In genomic region chr1:222736972-222737371, GRCh38 we compare ENCODE assay signal across 16 cellular contexts. TPM values are rescaled to one million over a fixed set of nuclear protein-coding genes. Genes with fewer than 3 reads are reported as not detected.
DNase-seq lines count a peak whose midpoint lies in the region; ATAC-seq, FAIRE-seq and TF ChIP-seq lines count a peak whose summit lies in the region.
"Had no signal": no experiment of that assay in that cellular context is flagged by ENCODE, and none has a peak within 500 bp of the region (broad histone marks: within the 10 kb centered on the region; RNA-seq: fewer than 3 reads in every experiment).

FAM177B (plus strand) TSS chr1:222737202; CDS start chr1:222746546, 9,344 bp downstream.

- no peaks in the 10 kb centered on the region for H4K20me1 ChIP-seq in GM23338 (replicated peaks; ENCODE audit: insufficient read depth)

- H3K27ac Mint-ChIP-seq in GM23338, result peak within 1 kb of the TSS; percentile 84; the same call in 1 of the 2 replicates

- peaks cover 11% of the 10 kb centered on the region; the same call in 2 of the 3 replicates for H3K36me3 Mint-ChIP-seq in GM23338 (ENCODE audit: low read depth)

- H3K36me3 ChIP-seq in GM23338 (ENCODE audit: insufficient read depth) (peaks cover 21% of the 10 kb centered on the region; the same call in 1 of the 2 replicates), Peyer's patch (peaks cover 0 to 42% (median 0%) of the 10 kb centered on the region in 3 donors), iPS-15b (ENCODE audit: control insufficient read depth, insufficient read depth, low read length) (no peaks in the 10 kb centered on the region), pancreas (peaks cover 0 to 28% (median 10%) of the 10 kb centered on the region in 3 donors)

- H3K4me3 Mint-ChIP-seq in GM23338, result peak within 1 kb of the TSS; percentile 49; the same call in 2 of the 3 replicates

- peaks cover 10% of the 10 kb centered on the region for H3K4me1 Mint-ChIP-seq in GM23338

- no peak within 1 kb of the TSS; the same call in 1 of the 2 replicates for H3K27ac ChIP-seq in GM23338 (ENCODE audit: low read depth)
- peak within 1 kb of the TSS in 3 of 4 donors; percentile 31 to 59 (median 57) for H3K27ac ChIP-seq in Peyer's patch
- peak within 1 kb of the TSS in 1 of 4 donors; percentile 10 for H3K27ac ChIP-seq in pancreas
- H3K27ac ChIP-seq: neutrophil, SJCRH30 had no signal

- no peak within 1 kb of the TSS for H2AFZ ChIP-seq in GM23338

- TF ChIP-seq POLR2A in Peyer's patch (IDR thresholded peaks at IDR 0.05), result no peak
- no peak for TF ChIP-seq POLR2A in lower leg skin (IDR thresholded peaks at IDR 0.05)

- TF ChIP-seq CTCF in GM23338 (conservative IDR thresholded peaks at IDR 0.05; ENCODE audit: low read depth in 2 of 2), result no peak
- TF ChIP-seq CTCF in Peyer's patch (IDR thresholded peaks at IDR 0.05), result no peak
- TF ChIP-seq CTCF in pancreas (IDR thresholded peaks at IDR 0.05), result no peak
- no peak for TF ChIP-seq CTCF in GM13977 (IDR thresholded peaks at IDR 0.05; ENCODE audit: extremely low read depth, insufficient read depth, missing control alignments)
- TF ChIP-seq CTCF in lower leg skin (IDR thresholded peaks at IDR 0.05), result no peak

- H3K27me3 ChIP-seq in GM23338 (ENCODE audit: insufficient read depth) (no peaks in the 10 kb centered on the region), Peyer's patch (no peaks in the 10 kb centered on the region), iPS-15b (ENCODE audit: control insufficient read depth, insufficient read depth, low read length) (no peaks in the 10 kb centered on the region), pancreas (no peaks in the 10 kb centered on the region)
- H3K27me3 ChIP-seq: neutrophil, SJCRH30 had no signal

- no peaks in the 10 kb centered on the region for H3K9me3 Mint-ChIP-seq in GM23338

- no peak for DNase-seq in GM23338 (ENCODE audit: low spot score)
- no peak for DNase-seq in Peyer's patch
- no peak for DNase-seq in pancreas
- DNase-seq in GM13977 (ENCODE audit: low spot score), result no peak
- DNase-seq in left ventricle myocardium superior, result no peak
- DNase-seq in lower leg skin (ENCODE audit: low spot score in 2 of 2), result no peak
- DNase-seq: activated CD8-positive, alpha-beta memory T cell treated with anti-CD3 and anti-CD28 coated beads, Interleukin-2, amount 50 U/mL, for 48 hours; DMS 273 treated with DMSO at 0.1 percent for 48 hours; NCI-H1436 treated with DMSO at 0.1 percent for 48 hours; SJCRH30; stimulated activated CD4-positive, alpha-beta T cell treated with anti-CD3 and anti-CD28 coated beads, Interleukin-2, amount 100 ng/mL, for 48 hours had no signal

- intact Hi-C loops in pancreas (cut with DNase I) (no loop called here), left ventricle myocardium superior (cut with micrococcal nuclease) (loop anchor here (5.0 kb wide), 1 partner anchor 345 kb away; no protein-coding TSS in a partner anchor), lower leg skin (cut with DNase I; ENCODE audit: low total_unique reads) (loop anchor here (2.0 kb wide), 1 partner anchor 344 kb away; no protein-coding TSS in a partner anchor)

- in situ Hi-C loops in GM13977 (cut with MboI; ENCODE audit: low pct_unique_long_range_greater_than_20kb, low sequenced_read_pairs, unreplicated experiment), result no loop called here

- no peaks in the 10 kb centered on the region for H3K9me3 ChIP-seq in Peyer's patch
- H3K9me3 ChIP-seq in iPS-15b (ENCODE audit: control insufficient read depth, insufficient read depth, low read length), result no peaks in the 10 kb centered on the region
- no peaks in the 10 kb centered on the region for H3K9me3 ChIP-seq in pancreas
- H3K9me3 ChIP-seq: neutrophil, SJCRH30 had no signal

- no peaks in the 10 kb centered on the region for H3F3A ChIP-seq in GM23338 (replicated peaks; ENCODE audit: low read depth)

- H3K4me3 ChIP-seq in GM23338, result no peak within 1 kb of the TSS
- H3K4me3 ChIP-seq in Peyer's patch, result peak within 1 kb of the TSS in 1 of 4 donors; percentile 11
- peak within 1 kb of the TSS; percentile 14 for H3K4me3 ChIP-seq in iPS-15b (ENCODE audit: low read depth, low read length)
- H3K4me3 ChIP-seq in pancreas, result no peak within 1 kb of the TSS
- H3K4me3 ChIP-seq in lower leg skin (ENCODE audit: low read depth, poor library complexity, severe bottlenecking), result no peak within 1 kb of the TSS
- H3K4me3 ChIP-seq: K562, SJCRH30 had no signal

- no peaks in the 10 kb centered on the region for H3K79me2 ChIP-seq in GM23338 (replicated peaks; ENCODE audit: insufficient read depth)

- H3K9ac ChIP-seq in iPS-15b (ENCODE audit: low read depth, low read length), result no peak within 1 kb of the TSS

- WGBS in pancreas, 2 donors, result 19 to 20% methylated on average over 1 of the region's 1 CpG
- WGBS in lower leg skin, 2 donors, result 32 to 45% methylated on average over 1 of the region's 1 CpG

- H3K4me2 ChIP-seq in GM23338, result peak within 1 kb of the TSS; percentile 49

- H3K9me2 ChIP-seq in GM23338 (ENCODE audit: insufficient read depth), result no peaks in the 10 kb centered on the region

- H3K27me3 Mint-ChIP-seq in GM23338 (ENCODE audit: insufficient read depth, low read depth, poor library complexity), result no peaks in the 10 kb centered on the region

- ATAC-seq in GM23338, result no peak; the same call in 1 of the 3 replicates
- ATAC-seq in pancreas, result peak in 3 of 4 donors; percentile 51 to 82 (median 69)
- no peak for ATAC-seq in left ventricle myocardium superior
- ATAC-seq: sciatic nerve had no signal

- peaks cover 18% of the 10 kb centered on the region for H3K4me1 ChIP-seq in GM23338 (ENCODE audit: insufficient read depth)
- peaks cover 0 to 6% (median 0%) of the 10 kb centered on the region in 4 donors for H3K4me1 ChIP-seq in Peyer's patch
- H3K4me1 ChIP-seq in iPS-15b (ENCODE audit: control insufficient read depth, insufficient read depth, low read length), result peaks cover 15% of the 10 kb centered on the region
- no peaks in the 10 kb centered on the region for H3K4me1 ChIP-seq in pancreas
- H3K4me1 ChIP-seq: SJCRH30 had no signal

- no peak for FAIRE-seq in pancreas (lab: Jason Lieb, UNC)
- FAIRE-seq: K562 had no signal

TF ChIP-seq in GM23338, 12 proteins besides CTCF, POLR2A, EP300 and RAD21 (continues in another document):
- TF ChIP-seq ZNF114 (CRISPR knock-in tag; IDR thresholded peaks at IDR 0.05) (no peak), EZH2 (IDR thresholded peaks at IDR 0.05; ENCODE audit: low read depth, unreplicated experiment) (no peak), REST (IDR thresholded peaks at IDR 0.05; ENCODE audit: unreplicated experiment) (no peak), JUNB (IDR thresholded peaks at IDR 0.05; ENCODE audit: unreplicated experiment) (no peak), ZNF331 (CRISPR knock-in tag; IDR thresholded peaks at IDR 0.05; ENCODE audit: low read depth) (no peak), NANOG (IDR thresholded peaks at IDR 0.05; ENCODE audit: borderline replicate concordance) (no peak), POLR2AphosphoS5 (IDR thresholded peaks at IDR 0.05; ENCODE audit: low read depth) (no peak), STAT1 (IDR thresholded peaks at IDR 0.05; ENCODE audit: unreplicated experiment) (no peak)

RNA-seq across cellular contexts. Expression of gene FAM177B, which starts in this region (rescaled TPM):
- total RNA-seq in GM23338 (2014; rRNA removed; shearing (Covaris generic)), result not detected in 2 replicates
- polyA plus RNA-seq in GM23338 (2016; fragmentation: Nextera tagmentation; extraction: Ambion mirVana), result not detected in 2 replicates
- 10 to 100 TPM; 14.9 to 40.4 (median 19.6) TPM for total RNA-seq in Peyer's patch
- under 1 TPM in 5 of 6 donors, not detected in 1; 0.20 to 0.66 (median 0.32) TPM for total RNA-seq in pancreas
- polyA plus RNA-seq in pancreas, result under 1 TPM; 0.16 to 0.42 TPM
- not detected for total RNA-seq in left ventricle myocardium superior
- total RNA-seq in lower leg skin, result not detected
- total RNA-seq: K562, mesenteric fat pad, sciatic nerve, SJCRH30 had no signal
- polyA plus RNA-seq: K562 had no signal

Comparison
In these comparisons a context has a peak if more than half of its experiments do, and no peak if none do; other contexts are left out.
1. RNA of gene FAM177B (total RNA-seq): 14.9 to 40.4 TPM in Peyer's patch; 0.20 to 0.66 TPM in pancreas, not detected in GM23338, not detected in left ventricle myocardium superior (single experiment) and not detected in lower leg skin; every median in the first group is over 4 times any median in the second.
2. Peak in ATAC-seq in pancreas; RNA of the gene not detected or under 1 TPM.
3. intact Hi-C loops: an anchor here in left ventricle myocardium superior (5.0 kb wide) and lower leg skin (2.0 kb wide); none called in pancreas.